Comparison of ENCODE assay signal across 8 cellular contexts in the genomic region with DNA sequence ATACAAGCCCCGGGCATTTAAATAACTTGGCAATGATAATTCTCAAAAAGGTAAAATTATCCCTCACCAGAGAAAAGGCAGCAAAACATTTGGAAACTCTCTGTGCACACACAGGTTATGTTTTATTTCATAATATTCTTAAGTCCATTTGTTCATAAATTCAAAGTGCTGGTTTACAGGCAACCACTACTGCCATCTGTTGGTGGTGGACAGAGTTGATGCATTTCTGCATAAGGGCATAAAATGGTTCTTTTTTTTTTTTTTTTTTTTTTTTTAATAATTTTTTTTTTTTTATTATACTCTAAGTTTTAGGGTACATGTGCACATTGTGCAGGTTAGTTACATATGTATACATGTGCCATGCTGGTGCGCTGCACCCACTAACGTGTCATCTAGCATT. TPM values are rescaled to one million over a fixed set of nuclear protein-coding genes. Genes with fewer than 3 reads are reported as not detected.
DNase-seq lines count a peak whose midpoint lies in the region; ATAC-seq, FAIRE-seq and TF ChIP-seq lines count a peak whose summit lies in the region.

No MANE protein-coding gene starts in this region.

- H3K4me1 Mint-ChIP-seq in activated CD8-positive, alpha-beta T cell treated with anti-CD3 and anti-CD28 coated beads for 36 hours (ENCODE audit: low read depth) = peaks cover 2% of the 10 kb centered on the region

- peak; percentile 67 for ATAC-seq in activated CD8-positive, alpha-beta T cell treated with anti-CD3 and anti-CD28 coated beads for 36 hours

- FAIRE-seq in frontal cortex (lab: Jason Lieb, UNC) = peak; percentile 43

- H3K4me3 Mint-ChIP-seq in activated CD8-positive, alpha-beta T cell treated with anti-CD3 and anti-CD28 coated beads for 36 hours = no peak overlapping the region

- CTCF ChIA-PET in activated CD8-positive, alpha-beta T cell treated with anti-CD3 and anti-CD28 coated beads for 36 hours (lab: Charles Lee) = interaction anchor here (1.9 kb wide), 1 partner anchor 20 kb away, joined by 4 read pairs; no protein-coding TSS in a partner anchor

- H3K36me3 Mint-ChIP-seq in activated CD8-positive, alpha-beta T cell treated with anti-CD3 and anti-CD28 coated beads for 36 hours (ENCODE audit: low read depth) = peaks cover 2% of the 10 kb centered on the region

- TF ChIP-seq CTCF in LNCAP (IDR thresholded peaks at IDR 0.05) = peak; percentile 42; the same call in 1 of the 2 replicates
- TF ChIP-seq CTCF in activated CD8-positive, alpha-beta T cell treated with anti-CD3 and anti-CD28 coated beads for 36 hours (IDR thresholded peaks at IDR 0.05) = peak; percentile 63

- H3K27ac Mint-ChIP-seq in activated CD8-positive, alpha-beta T cell treated with anti-CD3 and anti-CD28 coated beads for 36 hours = no peak overlapping the region

- H3K9me3 Mint-ChIP-seq in activated CD8-positive, alpha-beta T cell treated with anti-CD3 and anti-CD28 coated beads for 36 hours = peaks cover 7% of the 10 kb centered on the region

- peak; percentile 44 for DNase-seq in GM04504 (ENCODE audit: low read depth)
- peak; percentile 77 for DNase-seq in activated CD8-positive, alpha-beta T cell treated with anti-CD3 and anti-CD28 coated beads for 36 hours
- peak in 1 of 2 donors; percentile 6 for DNase-seq in frontal cortex (ENCODE audit: low spot score in 2 of 2)
- DNase-seq in stimulated activated CD4-positive, alpha-beta T cell treated with anti-CD3 and anti-CD28 coated beads, Interleukin-4, amount 100 ng/mL, for 4 hours = peak; percentile 38 to 53
- no peak for DNase-seq in NCI-H1105 treated with DMSO at 0.1 percent for 48 hours (lab: John Stamatoyannopoulos, UW)
- no peak for DNase-seq in mucosa of gallbladder (ENCODE audit: low spot score)
- DNase-seq in activated gamma-delta T cell (lab: John Stamatoyannopoulos, UW) = no peak

- POLR2A ChIA-PET in activated CD8-positive, alpha-beta T cell treated with anti-CD3 and anti-CD28 coated beads for 36 hours (lab: Charles Lee) = no interaction called here

- H3K27me3 Mint-ChIP-seq in activated CD8-positive, alpha-beta T cell treated with anti-CD3 and anti-CD28 coated beads for 36 hours = no peaks in the 10 kb centered on the region

- intact Hi-C loops in activated CD8-positive, alpha-beta T cell treated with anti-CD3 and anti-CD28 coated beads for 36 hours (cut with micrococcal nuclease) = no loop called here

RNA-seq across cellular contexts. Expression of gene IL21, which starts 31.5 kb away (rescaled TPM):
- under 1 TPM; 0.09 to 0.52 TPM for total RNA-seq in activated CD8-positive, alpha-beta T cell treated with anti-CD3 and anti-CD28 coated beads for 36 hours
- not detected for total RNA-seq in frontal cortex
- total RNA-seq in mucosa of gallbladder = not detected

Comparison
In these comparisons a context has a peak if more than half of its experiments do, and no peak if none do; other contexts are left out.
1. DNase-seq: peak in GM04504 (single experiment), activated CD8-positive, alpha-beta T cell treated with anti-CD3 and anti-CD28 coated beads for 36 hours (single experiment) and stimulated activated CD4-positive, alpha-beta T cell treated with anti-CD3 and anti-CD28 coated beads, Interleukin-4, amount 100 ng/mL, for 4 hours (2 of 2); none in NCI-H1105 treated with DMSO at 0.1 percent for 48 hours (single experiment), mucosa of gallbladder (single experiment) and activated gamma-delta T cell (single experiment).